Comparison of ENCODE assay signal across 9 cellular contexts in the genomic region with DNA sequence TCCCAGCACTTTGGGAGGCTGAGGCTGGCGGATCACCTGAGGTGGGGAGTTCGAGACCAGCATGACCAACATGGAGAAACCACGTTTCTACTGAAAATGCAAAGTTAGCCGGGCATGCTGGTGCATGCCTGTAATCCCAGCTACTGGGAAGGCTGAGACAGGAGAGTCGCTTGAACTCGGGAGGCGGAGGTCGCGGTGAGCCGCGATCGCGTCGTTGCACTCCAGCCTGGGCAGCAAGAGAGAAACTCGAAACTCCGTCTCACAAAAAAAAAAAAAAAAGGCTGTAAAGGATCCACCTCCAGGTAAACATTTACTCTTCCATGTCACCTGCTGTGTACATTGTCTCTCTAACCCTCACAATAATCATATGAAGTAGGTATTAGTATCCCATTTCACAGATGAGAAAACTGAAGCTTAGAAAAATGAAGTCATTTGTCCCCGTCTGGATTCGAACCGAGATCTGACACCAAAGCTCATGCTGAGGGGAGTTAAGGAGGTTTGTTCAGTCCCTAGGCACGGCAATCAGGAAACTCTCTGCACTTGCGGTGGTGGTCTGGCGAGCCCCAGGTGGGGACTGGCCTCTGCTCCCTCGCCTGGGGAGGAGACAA. TPM values are rescaled to one million over a fixed set of nuclear protein-coding genes. Genes with fewer than 3 reads are reported as not detected.
DNase-seq lines count a peak whose midpoint lies in the region; ATAC-seq and TF ChIP-seq lines count a peak whose summit lies in the region.
"Had no signal": no experiment of that assay in that cellular context is flagged by ENCODE, and none has a peak within 500 bp of the region (broad histone marks: within the 10 kb centered on the region; RNA-seq: fewer than 3 reads in every experiment).

No MANE protein-coding gene starts in this region.

- peak overlapping the region; percentile 86 for H3K9ac ChIP-seq in SU-DHL-6 (ENCODE audit: low read length)

- H3K4me3 Mint-ChIP-seq in T-helper 2 cell treated with Interferon-gamma antibody and Interleukin-4, amounts not matched to agents 5 μg/mL and 100 μg/mL, for 36 hours, result peak overlapping the region; percentile 91
- H3K4me3 Mint-ChIP-seq in glutamatergic neuron (ENCODE audit: unreplicated experiment), result peak overlapping the region; percentile 72
- H3K4me3 Mint-ChIP-seq in stimulated activated naive B cell treated with anti-CD40 and anti-IgM and Interleukin-4, amounts not matched to agents 10 μg/mL and 1 μg/mL and 100 μg/mL, for 72 hours, result peak overlapping the region; percentile 97

- peaks cover 11% of the 10 kb centered on the region; the same call in 1 of the 2 replicates for H3K9me3 ChIP-seq in SU-DHL-6 (ENCODE audit: insufficient read depth, low read length)

- H3F3A ChIP-seq in SU-DHL-6 (ENCODE audit: insufficient read depth), result peaks cover 5% of the 10 kb centered on the region; the same call in 1 of the 2 replicates

- no peaks in the 10 kb centered on the region for H3K27me3 ChIP-seq in SU-DHL-6 (ENCODE audit: low read length)

- peak overlapping the region; percentile 92 for H3K27ac Mint-ChIP-seq in T-helper 2 cell treated with Interferon-gamma antibody and Interleukin-4, amounts not matched to agents 5 μg/mL and 100 μg/mL, for 36 hours
- no peak overlapping the region for H3K27ac Mint-ChIP-seq in glutamatergic neuron (ENCODE audit: unreplicated experiment)
- H3K27ac Mint-ChIP-seq in stimulated activated naive B cell treated with anti-CD40 and anti-IgM and Interleukin-4, amounts not matched to agents 10 μg/mL and 1 μg/mL and 100 μg/mL, for 72 hours, result peak overlapping the region; percentile 99

- H3K4me2 ChIP-seq in SU-DHL-6 (ENCODE audit: low read depth, low read length, poor library complexity, severe bottlenecking), result peak overlapping the region; percentile 94

- H3K36me3 ChIP-seq in SU-DHL-6 (ENCODE audit: low read length), result peaks cover 20% of the 10 kb centered on the region

- H3K9me3 Mint-ChIP-seq in T-helper 2 cell treated with Interferon-gamma antibody and Interleukin-4, amounts not matched to agents 5 μg/mL and 100 μg/mL, for 36 hours, result peaks cover 25% of the 10 kb centered on the region
- peaks cover 2% of the 10 kb centered on the region for H3K9me3 Mint-ChIP-seq in glutamatergic neuron (ENCODE audit: unreplicated experiment)
- peaks cover 10 to 13% of the 10 kb centered on the region in 2 donors for H3K9me3 Mint-ChIP-seq in stimulated activated naive B cell treated with anti-CD40 and anti-IgM and Interleukin-4, amounts not matched to agents 10 μg/mL and 1 μg/mL and 100 μg/mL, for 72 hours

- TF ChIP-seq CTCF in SU-DHL-6 (IDR thresholded peaks at IDR 0.05; ENCODE audit: insufficient read depth, low read length, poor library complexity, severe bottlenecking), result no peak
- TF ChIP-seq CTCF in glutamatergic neuron (IDR thresholded peaks at IDR 0.05; ENCODE audit: partially characterized antibody, unreplicated experiment), result no peak

- no peak for DNase-seq in T-helper 2 cell treated with Interferon-gamma antibody and Interleukin-4, amounts not matched to agents 5 μg/mL and 100 μg/mL, for 36 hours (ENCODE audit: low spot score)
- DNase-seq in T-helper 2 cell (no peak), glutamatergic neuron (no peak), cerebellar cortex (ENCODE audit: low spot score) (no peak)
- DNase-seq in stimulated activated naive B cell treated with anti-CD40 and anti-IgM and Interleukin-4, amounts not matched to agents 10 μg/mL and 1 μg/mL and 100 μg/mL, for 72 hours, result no peak
- DNase-seq: NCI-H1694 treated with DMSO at 0.1 percent for 48 hours had no signal

- peak overlapping the region; percentile 82 for H3K4me3 ChIP-seq in SU-DHL-6 (ENCODE audit: insufficient read depth, low read length, poor library complexity, severe bottlenecking)

- H3K27ac ChIP-seq in SU-DHL-6 (ENCODE audit: low read depth, low read length), result peak overlapping the region; percentile 81

- H3K9me2 ChIP-seq in SU-DHL-6 (replicated peaks; ENCODE audit: insufficient read depth, low read length), result no peaks in the 10 kb centered on the region

- no peak for ATAC-seq in stimulated activated naive B cell treated with anti-CD40 and anti-IgM and Interleukin-4, amounts not matched to agents 10 μg/mL and 1 μg/mL and 100 μg/mL, for 72 hours (replicated peaks)
- ATAC-seq in GM18502 (IDR thresholded peaks at IDR 0.05; ENCODE audit: poor library complexity, unreplicated experiment), result no peak
- no peak for ATAC-seq in GM18520 (IDR thresholded peaks at IDR 0.05; ENCODE audit: unreplicated experiment)

- H4K20me1 ChIP-seq in SU-DHL-6 (ENCODE audit: low read depth, low read length), result peaks cover 2% of the 10 kb centered on the region; the same call in 1 of the 2 replicates

- peaks cover 3% of the 10 kb centered on the region for H3K27me3 Mint-ChIP-seq in T-helper 2 cell treated with Interferon-gamma antibody and Interleukin-4, amounts not matched to agents 5 μg/mL and 100 μg/mL, for 36 hours (ENCODE audit: low read depth)
- H3K27me3 Mint-ChIP-seq in glutamatergic neuron (ENCODE audit: unreplicated experiment), result peaks cover 6% of the 10 kb centered on the region
- peaks cover 0 to 8% of the 10 kb centered on the region in 2 donors for H3K27me3 Mint-ChIP-seq in stimulated activated naive B cell treated with anti-CD40 and anti-IgM and Interleukin-4, amounts not matched to agents 10 μg/mL and 1 μg/mL and 100 μg/mL, for 72 hours

- H3K79me2 ChIP-seq in SU-DHL-6 (ENCODE audit: insufficient read depth, low read length), result peaks cover 48% of the 10 kb centered on the region

- H3K36me3 Mint-ChIP-seq in T-helper 2 cell treated with Interferon-gamma antibody and Interleukin-4, amounts not matched to agents 5 μg/mL and 100 μg/mL, for 36 hours (ENCODE audit: low read depth), result peaks cover 37% of the 10 kb centered on the region
- H3K36me3 Mint-ChIP-seq in glutamatergic neuron (ENCODE audit: unreplicated experiment), result no peaks in the 10 kb centered on the region
- peaks cover 41 to 42% of the 10 kb centered on the region in 2 donors for H3K36me3 Mint-ChIP-seq in stimulated activated naive B cell treated with anti-CD40 and anti-IgM and Interleukin-4, amounts not matched to agents 10 μg/mL and 1 μg/mL and 100 μg/mL, for 72 hours

- H2AFZ ChIP-seq in SU-DHL-6 (ENCODE audit: low read depth, low read length, severe bottlenecking), result peak overlapping the region; percentile 74

- peaks cover 43% of the 10 kb centered on the region for H3K4me1 Mint-ChIP-seq in T-helper 2 cell treated with Interferon-gamma antibody and Interleukin-4, amounts not matched to agents 5 μg/mL and 100 μg/mL, for 36 hours (ENCODE audit: low read depth)
- no peaks in the 10 kb centered on the region for H3K4me1 Mint-ChIP-seq in glutamatergic neuron (ENCODE audit: low read depth, unreplicated experiment)
- H3K4me1 Mint-ChIP-seq in stimulated activated naive B cell treated with anti-CD40 and anti-IgM and Interleukin-4, amounts not matched to agents 10 μg/mL and 1 μg/mL and 100 μg/mL, for 72 hours, result peaks cover 31 to 48% of the 10 kb centered on the region in 2 donors

RNA-seq across cellular contexts. Expression of a gene that starts 0.5 kb away (rescaled TPM):
- 0.66 TPM for total RNA-seq in glutamatergic neuron (ENCODE audit: unreplicated experiment)

RNA-seq across cellular contexts. Expression of a gene that starts 53.0 kb away (rescaled TPM):
- 19.0 TPM for total RNA-seq in glutamatergic neuron (ENCODE audit: unreplicated experiment)
